1 cellular context compared by ENCODE assay signal in genomic region chr7:137961200-137962177, GRCh38.
A peak's percentile ranks its signal among the peaks of the same experiment; 100 is the strongest.
TF ChIP-seq lines count a peak whose summit lies in the region.

No MANE protein-coding gene starts in this region.

TF ChIP-seq in K562, 482 proteins besides CTCF, POLR2A, EP300 and RAD21 (continued from another document and continues in another):
- TF ChIP-seq CTCFL (IDR thresholded peaks at IDR 0.05; ENCODE audit: borderline replicate concordance, insufficient read depth, low read depth, low read length, poor library complexity, severe bottlenecking) (no peak), ZKSCAN8 (CRISPR knock-in tag; IDR thresholded peaks at IDR 0.05) (no peak), TCFL5 (CRISPR knock-in tag; conservative IDR thresholded peaks at IDR 0.05) (no peak), HEY1 (CRISPR knock-in tag; IDR thresholded peaks at IDR 0.05; ENCODE audit: borderline replicate concordance) (no peak), NFYB (IDR thresholded peaks at IDR 0.05; ENCODE audit: extremely low read depth, insufficient read length) (no peak), NFE2 (IDR thresholded peaks at IDR 0.05; ENCODE audit: low read depth) (peak; percentile 71), BCLAF1 (IDR thresholded peaks at IDR 0.05; ENCODE audit: borderline replicate concordance in 1 of 2, control insufficient read depth in 1 of 2, low read depth in 2 of 2, low read length in 1 of 2) (no peak), TFAP4 (CRISPR knock-in tag; IDR thresholded peaks at IDR 0.05; ENCODE audit: borderline replicate concordance) (no peak), ELF4 (CRISPR knock-in tag; IDR thresholded peaks at IDR 0.05) (no peak), GATA2 (CRISPR knock-in tag; IDR thresholded peaks at IDR 0.05) (no peak), NR2F6 (CRISPR knock-in tag; IDR thresholded peaks at IDR 0.05) (0 out of 2 replicates have a peak, but pooled peaks have one; percentile 40), ILF3 (IDR thresholded peaks at IDR 0.05; ENCODE audit: borderline replicate concordance) (no peak), NRF1 (conservative IDR thresholded peaks at IDR 0.05 in 1 of 2, IDR thresholded peaks at IDR 0.05 in 1 of 2) (0 out of 4 replicates have a peak, but pooled peaks of 1 of the 2 experiments have one; percentile 31), ZNF551 (CRISPR knock-in tag; IDR thresholded peaks at IDR 0.05) (no peak), NCOA2 (IDR thresholded peaks at IDR 0.05; ENCODE audit: partially characterized antibody in 2 of 2) (no peak), CREB1 (IDR thresholded peaks at IDR 0.05) (no peak), CREB1 (CRISPR knock-in tag; IDR thresholded peaks at IDR 0.05) (no peak), ZC3H11A (IDR thresholded peaks at IDR 0.05; ENCODE audit: low read depth, low read length) (no peak), NELFE (IDR thresholded peaks at IDR 0.05; ENCODE audit: insufficient read depth, insufficient read length) (no peak), SFPQ (IDR thresholded peaks at IDR 0.05; ENCODE audit: low read depth, low read length) (no peak), ZNF184 (CRISPR knock-in tag; IDR thresholded peaks at IDR 0.05) (no peak), ZC3H4 (CRISPR knock-in tag; IDR thresholded peaks at IDR 0.05; ENCODE audit: borderline replicate concordance) (no peak), POLR2AphosphoS5 (IDR thresholded peaks at IDR 0.05; ENCODE audit: control insufficient read depth, insufficient read depth, low read depth, low read length) (no peak), ZNF239 (CRISPR knock-in tag; IDR thresholded peaks at IDR 0.05) (no peak), NBN (IDR thresholded peaks at IDR 0.05; ENCODE audit: low read depth) (no peak), ZEB2 (IDR thresholded peaks at IDR 0.05) (no peak), DACH1 (IDR thresholded peaks at IDR 0.05; ENCODE audit: partially characterized antibody) (no peak), MCM5 (IDR thresholded peaks at IDR 0.05; ENCODE audit: low read depth) (no peak), ARID3A (IDR thresholded peaks at IDR 0.05; ENCODE audit: borderline replicate concordance, low read depth, low read length) (no peak), TCF7L2 (IDR thresholded peaks at IDR 0.05; ENCODE audit: low read depth, low read length) (no peak), MAFG (tag; conservative IDR thresholded peaks at IDR 0.05) (no peak), ZMIZ1 (IDR thresholded peaks at IDR 0.05; ENCODE audit: low read depth in 2 of 2, low read length in 2 of 2) (no peak), MAFF (IDR thresholded peaks at IDR 0.05; ENCODE audit: low read length) (peak; percentile 54; the same call in 1 of the 2 replicates), NCOA4 (IDR thresholded peaks at IDR 0.05; ENCODE audit: partially characterized antibody) (no peak), ILK (tag; IDR thresholded peaks at IDR 0.05; ENCODE audit: borderline replicate concordance, low read depth) (no peak), ZNF165 (CRISPR knock-in tag; IDR thresholded peaks at IDR 0.05; ENCODE audit: borderline replicate concordance) (no peak), ZNF316 (IDR thresholded peaks at IDR 0.05) (peak; percentile 53), ZNF408 (CRISPR knock-in tag; IDR thresholded peaks at IDR 0.05; ENCODE audit: low read depth) (no peak), ZNF384 (IDR thresholded peaks at IDR 0.05; ENCODE audit: low read depth, low read length) (no peak), TCF7 (IDR thresholded peaks at IDR 0.05; ENCODE audit: borderline replicate concordance) (no peak), CBFA2T2 (conservative IDR thresholded peaks at IDR 0.05) (no peak), RBM17 (IDR thresholded peaks at IDR 0.05; ENCODE audit: borderline replicate concordance, low read depth, low read length) (no peak), CEBPG (CRISPR knock-in tag; IDR thresholded peaks at IDR 0.05) (no peak), CEBPG (tag; conservative IDR thresholded peaks at IDR 0.05 in 1 of 2, IDR thresholded peaks at IDR 0.05 in 1 of 2) (no peak), EGR1 (conservative IDR thresholded peaks at IDR 0.05) (no peak), PHF20 (IDR thresholded peaks at IDR 0.05; ENCODE audit: partially characterized antibody) (no peak), SUPT5H (IDR thresholded peaks at IDR 0.05) (no peak), TARDBP (IDR thresholded peaks at IDR 0.05) (no peak), BMI1 (IDR thresholded peaks at IDR 0.05; ENCODE audit: low read length) (no peak), ZZZ3 (IDR thresholded peaks at IDR 0.05) (no peak), WHSC1 (IDR thresholded peaks at IDR 0.05; ENCODE audit: low read length) (no peak), MNT (conservative IDR thresholded peaks at IDR 0.05) (no peak), C11orf30 (IDR thresholded peaks at IDR 0.05; ENCODE audit: low read depth) (peak; percentile 68), HNRNPL (IDR thresholded peaks at IDR 0.05; ENCODE audit: low read depth, low read length) (no peak), ZNF584 (CRISPR knock-in tag; IDR thresholded peaks at IDR 0.05; ENCODE audit: low read depth) (no peak), ZNF395 (CRISPR knock-in tag; IDR thresholded peaks at IDR 0.05) (no peak), POLR2H (tag; IDR thresholded peaks at IDR 0.05; ENCODE audit: low read depth) (no peak), ZNF3 (CRISPR knock-in tag; IDR thresholded peaks at IDR 0.05) (no peak), HLTF (IDR thresholded peaks at IDR 0.05) (no peak)
